Comparison of ENCODE assay signal across 18 cellular contexts in the genomic region with DNA sequence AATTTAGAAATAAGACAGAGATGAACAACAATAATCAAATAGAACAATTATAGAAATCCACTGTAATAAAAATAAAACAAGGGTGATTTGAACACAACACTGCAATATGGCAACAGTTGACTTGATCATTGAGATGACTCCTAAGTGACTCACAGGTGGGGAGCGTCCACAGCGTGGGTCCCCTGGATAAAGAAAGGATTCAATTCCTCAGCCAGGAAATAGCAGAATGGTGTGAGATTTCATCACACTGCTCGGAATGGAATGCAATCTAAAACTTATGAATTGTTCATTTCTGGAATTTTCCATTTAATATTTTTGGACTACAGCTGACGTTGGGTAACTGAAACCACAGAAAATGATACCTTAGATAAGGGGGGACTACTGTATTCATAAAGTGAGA.
DNase-seq lines count a peak whose midpoint lies in the region; ATAC-seq, FAIRE-seq and TF ChIP-seq lines count a peak whose summit lies in the region.
"Had no signal": no experiment of that assay in that cellular context is flagged by ENCODE, and none has a peak within 500 bp of the region (broad histone marks: within the 10 kb centered on the region; RNA-seq: fewer than 3 reads in every experiment).

No MANE protein-coding gene starts in this region.

- H3K4me2 ChIP-seq in mesendoderm (ENCODE audit: low read length) = no peak overlapping the region
- H3K4me2 ChIP-seq: BLaER1 treated with 17β-estradiol and CSF1 and Interleukin-3, amounts not matched to agents 10 nM and 100 nM had no signal

- FAIRE-seq in kidney (lab: Jason Lieb, UNC) = no peak
- FAIRE-seq: islet of Langerhans had no signal

- H3K4me3 ChIP-seq in MG63 (no peak overlapping the region), epithelial cell of esophagus (ENCODE audit: low read length) (no peak overlapping the region), mesendoderm (ENCODE audit: low read length) (no peak overlapping the region), kidney (ENCODE audit: low read length in 2 of 2) (no peak overlapping the region)
- H3K4me3 ChIP-seq: BLaER1 treated with 17β-estradiol and CSF1 and Interleukin-3, amounts not matched to agents 10 nM and 100 nM had no signal

- no peaks in the 10 kb centered on the region for H3K27me3 Mint-ChIP-seq in activated T-cell treated with anti-CD3 and anti-CD28 coated beads, Interleukin-2, amount 50 U/mL, for 72 hours (ENCODE audit: low read depth)
- peaks cover 0 to 2% (median 0%) of the 10 kb centered on the region in 3 donors for H3K27me3 Mint-ChIP-seq in immature natural killer cell (ENCODE audit: low read depth in 3 of 3)

- H3K18ac ChIP-seq in mesendoderm (ENCODE audit: low read length) = no peak overlapping the region

- no peak overlapping the region for H3K4ac ChIP-seq in mesendoderm (ENCODE audit: low read depth, low read length)

- no peaks in the 10 kb centered on the region for H3K79me2 ChIP-seq in mesendoderm (ENCODE audit: control insufficient read depth, insufficient read depth, low read length)

- H3K9me3 Mint-ChIP-seq in activated T-cell treated with anti-CD3 and anti-CD28 coated beads, Interleukin-2, amount 50 U/mL, for 72 hours = peaks cover 3 to 5% of the 10 kb centered on the region in 2 donors
- peaks cover 8 to 52% (median 27%) of the 10 kb centered on the region in 6 donors for H3K9me3 Mint-ChIP-seq in immature natural killer cell

- no peaks in the 10 kb centered on the region for H3K79me1 ChIP-seq in mesendoderm (ENCODE audit: low read length)

- no peak overlapping the region for H3K23ac ChIP-seq in mesendoderm (ENCODE audit: low read length)

- no peak overlapping the region for H4K8ac ChIP-seq in mesendoderm (ENCODE audit: low read depth, low read length)

- H3K9me3 ChIP-seq in MG63 = no peaks in the 10 kb centered on the region
- no peaks in the 10 kb centered on the region for H3K9me3 ChIP-seq in kidney (ENCODE audit: control insufficient read depth in 1 of 2, low read length in 2 of 2)
- H3K9me3 ChIP-seq: BLaER1 treated with 17β-estradiol and CSF1 and Interleukin-3, amounts not matched to agents 10 nM and 100 nM had no signal

- H2BK5ac ChIP-seq in mesendoderm (ENCODE audit: low read length) = no peak overlapping the region

- intact Hi-C loops in kidney (cut with DNase I) = no loop called here

- no peak for ATAC-seq in HG02588 (IDR thresholded peaks at IDR 0.05; ENCODE audit: unreplicated experiment)
- ATAC-seq in activated T-cell treated with anti-CD3 and anti-CD28 coated beads, Interleukin-2, amount 50 U/mL, for 72 hours (replicated peaks in 1 of 2) = no peak
- ATAC-seq: stimulated activated naive CD8-positive, alpha-beta T cell treated with anti-CD3 and anti-CD28 coated beads, Interleukin-15, Interleukin-2, amounts not matched to agents 100 U/mL and 50 U/mL, for 24 hours had no signal

- H3K9ac ChIP-seq in mesendoderm (ENCODE audit: low read length) (no peak overlapping the region), kidney (ENCODE audit: low read length in 2 of 2) (no peak overlapping the region)
- H3K9ac ChIP-seq: BLaER1 treated with 17β-estradiol and CSF1 and Interleukin-3, amounts not matched to agents 10 nM and 100 nM had no signal

- H2AK5ac ChIP-seq in mesendoderm (ENCODE audit: low read length) = no peak overlapping the region

- no peak overlapping the region for H3K27ac Mint-ChIP-seq in activated T-cell treated with anti-CD3 and anti-CD28 coated beads, Interleukin-2, amount 50 U/mL, for 72 hours
- no peak overlapping the region for H3K27ac Mint-ChIP-seq in immature natural killer cell
- H3K27ac Mint-ChIP-seq: activated T-helper 1 cell treated with anti-CD3 and anti-CD28 coated beads, Interleukin-12 subunit alpha, Interleukin-12 subunit beta, Interleukin-2, Interleukin-4 antibody, amounts not matched to agents 30 ng/mL and 10 ng/mL and 1 ng/mL, durations not matched to agents 14 hours and 24 hours and 36 hours had no signal

- WGBS in mesendoderm (ENCODE audit: extremely low coverage, insufficient coverage, low lambda C conversion rate) = no CpG with 5 or more reads among the region's 4 CpGs

- TF ChIP-seq CTCF in epithelial cell of esophagus (IDR thresholded peaks at IDR 0.05; ENCODE audit: insufficient read depth, low read depth, low read length, missing control alignments) = no peak
- TF ChIP-seq CTCF in kidney (IDR thresholded peaks at IDR 0.05; ENCODE audit: borderline replicate concordance, extremely low read depth, insufficient read depth) = no peak

- H3K4me3 Mint-ChIP-seq in activated T-cell treated with anti-CD3 and anti-CD28 coated beads, Interleukin-2, amount 50 U/mL, for 72 hours = no peak overlapping the region
- no peak overlapping the region for H3K4me3 Mint-ChIP-seq in immature natural killer cell
- H3K4me3 Mint-ChIP-seq: activated T-helper 1 cell treated with anti-CD3 and anti-CD28 coated beads, Interleukin-12 subunit alpha, Interleukin-12 subunit beta, Interleukin-2, Interleukin-4 antibody, amounts not matched to agents 30 ng/mL and 10 ng/mL and 1 ng/mL, durations not matched to agents 14 hours and 24 hours and 36 hours had no signal

- H3K56ac ChIP-seq in mesendoderm (ENCODE audit: low read length) = no peak overlapping the region

- no peaks in the 10 kb centered on the region for H3K36me3 ChIP-seq in MG63
- H3K36me3 ChIP-seq in mesendoderm (ENCODE audit: control insufficient read depth, insufficient read depth, low read length) = no peaks in the 10 kb centered on the region
- H3K36me3 ChIP-seq in kidney (ENCODE audit: control insufficient read depth in 1 of 2, insufficient read depth in 2 of 2, low read length in 2 of 2) = no peaks in the 10 kb centered on the region
- H3K36me3 ChIP-seq: BLaER1 treated with 17β-estradiol and CSF1 and Interleukin-3, amounts not matched to agents 10 nM and 100 nM had no signal

- no peaks in the 10 kb centered on the region for H3K4me1 ChIP-seq in mesendoderm (ENCODE audit: control insufficient read depth, low read depth, low read length)
- H3K4me1 ChIP-seq in kidney (ENCODE audit: control insufficient read depth in 1 of 2, insufficient read depth in 1 of 2, low read depth in 1 of 2, low read length in 2 of 2) = no peaks in the 10 kb centered on the region
- H3K4me1 ChIP-seq: BLaER1 treated with 17β-estradiol and CSF1 and Interleukin-3, amounts not matched to agents 10 nM and 100 nM had no signal

- peak; percentile 82 for DNase-seq in AG20443 (ENCODE audit: low spot score)
- DNase-seq in MG63 = peak; percentile 64
- DNase-seq in epithelial cell of esophagus (ENCODE audit: low read depth) = peak; percentile 75
- DNase-seq in mesendoderm = peak; percentile 25
- no peak for DNase-seq in kidney
- DNase-seq in activated T-cell treated with anti-CD3 and anti-CD28 coated beads, Interleukin-2, amount 50 U/mL, for 72 hours = no peak
- no peak for DNase-seq in immature natural killer cell
- DNase-seq: activated CD4-positive, alpha-beta T cell treated with anti-CD3 and anti-CD28 coated beads, Interleukin-2, amount 50 U/mL, for 48 hours; anterior cingulate cortex; DMS53; GOT3; NCI-H1092 treated with DMSO at 0.1 percent for 48 hours; NCI-H345; stimulated activated naive CD8-positive, alpha-beta T cell treated with anti-CD3 and anti-CD28 coated beads, Interleukin-15, Interleukin-2, amounts not matched to agents 100 U/mL and 50 U/mL, for 24 hours had no signal

- no peaks in the 10 kb centered on the region for H3K27me3 ChIP-seq in MG63
- no peaks in the 10 kb centered on the region for H3K27me3 ChIP-seq in mesendoderm (ENCODE audit: insufficient read depth, low read length, poor library complexity)
- H3K27me3 ChIP-seq: BLaER1 treated with 17β-estradiol and CSF1 and Interleukin-3, amounts not matched to agents 10 nM and 100 nM had no signal

- H4K5ac ChIP-seq in mesendoderm (ENCODE audit: low read length) = no peak overlapping the region

- no peak overlapping the region for H3K27ac ChIP-seq in mesendoderm (ENCODE audit: low read depth, low read length)
- no peak overlapping the region for H3K27ac ChIP-seq in kidney (ENCODE audit: low read depth in 2 of 2, low read length in 2 of 2)
- H3K27ac ChIP-seq: BLaER1 treated with 17β-estradiol and CSF1 and Interleukin-3, amounts not matched to agents 10 nM and 100 nM had no signal

- H2BK120ac ChIP-seq in mesendoderm (ENCODE audit: low read depth, low read length) = no peak overlapping the region

- peaks cover 0 to 1% of the 10 kb centered on the region in 2 donors for H3K36me3 Mint-ChIP-seq in activated T-cell treated with anti-CD3 and anti-CD28 coated beads, Interleukin-2, amount 50 U/mL, for 72 hours (ENCODE audit: insufficient read depth in 2 of 2)
- H3K36me3 Mint-ChIP-seq in immature natural killer cell = no peaks in the 10 kb centered on the region

- H2BK15ac ChIP-seq in mesendoderm (replicated peaks; ENCODE audit: low read depth) = no peak overlapping the region

- H3K4me1 Mint-ChIP-seq in activated T-cell treated with anti-CD3 and anti-CD28 coated beads, Interleukin-2, amount 50 U/mL, for 72 hours (ENCODE audit: low read depth) = no peaks in the 10 kb centered on the region
- H3K4me1 Mint-ChIP-seq in immature natural killer cell = no peaks in the 10 kb centered on the region

Comparison
In these comparisons a context has a peak if more than half of its experiments do, and no peak if none do; other contexts are left out.
1. DNase-seq: peak in AG20443 (single experiment), MG63 (single experiment), epithelial cell of esophagus (single experiment) and mesendoderm (single experiment); none in kidney (single experiment), activated T-cell treated with anti-CD3 and anti-CD28 coated beads, Interleukin-2, amount 50 U/mL, for 72 hours (0 of 2) and immature natural killer cell (0 of 3).